8 cellular contexts compared by ENCODE assay signal in the genomic region with DNA sequence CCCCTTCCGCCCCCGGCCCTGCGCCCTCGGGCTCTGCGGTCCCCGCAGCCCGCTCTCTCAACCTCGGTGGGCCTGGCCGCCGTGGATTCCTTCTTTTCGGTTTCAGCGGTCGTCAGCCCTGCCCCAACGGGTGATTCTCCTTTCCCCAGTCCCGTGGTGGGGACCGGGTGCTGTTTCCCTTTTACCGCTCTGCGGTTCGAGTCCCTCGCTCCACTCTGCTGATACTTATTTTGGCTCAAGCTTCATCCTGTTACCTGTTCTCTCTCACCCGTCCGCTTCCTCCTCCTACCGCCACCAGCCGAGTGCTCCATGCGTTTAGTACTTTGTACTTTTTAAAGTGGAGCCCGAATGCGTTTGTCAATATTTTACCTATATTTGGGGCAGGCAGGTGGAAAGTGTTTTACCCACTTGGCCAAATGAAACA. TPM values are rescaled to one million over a fixed set of nuclear protein-coding genes. Genes with fewer than 3 reads are reported as not detected.
DNase-seq lines count a peak whose midpoint lies in the region; ATAC-seq and TF ChIP-seq lines count a peak whose summit lies in the region.

No MANE protein-coding gene starts in this region.

- H3K4me1 Mint-ChIP-seq in activated CD8-positive, alpha-beta T cell treated with anti-CD3 and anti-CD28 coated beads for 36 hours (ENCODE audit: low read depth): peaks cover 41% of the 10 kb centered on the region

- H3K4me1 ChIP-seq in A673 (ENCODE audit: insufficient read depth, low read length, poor library complexity, severe bottlenecking): peaks cover 10% of the 10 kb centered on the region

- H3K27me3 Mint-ChIP-seq in activated CD8-positive, alpha-beta T cell treated with anti-CD3 and anti-CD28 coated beads for 36 hours: no peaks in the 10 kb centered on the region

- peaks cover 18% of the 10 kb centered on the region for H3K36me3 ChIP-seq in A673 (ENCODE audit: insufficient read depth, low read length, poor library complexity, severe bottlenecking)

- H3K27ac ChIP-seq in A673 (ENCODE audit: low read depth, low read length, poor library complexity, severe bottlenecking): peak overlapping the region; percentile 97

- DNase-seq in A673 (ENCODE audit: low spot score) (no peak), germinal center (ENCODE audit: low spot score) (peak; percentile 50), skeletal muscle cell (ENCODE audit: low read depth) (no peak), occipital lobe (lab: John Stamatoyannopoulos, UW) (no peak), OCI-M2 (lab: John Stamatoyannopoulos, UW; ENCODE audit: unreplicated experiment) (no peak)
- peak; percentile 54 for DNase-seq in activated CD8-positive, alpha-beta T cell treated with anti-CD3 and anti-CD28 coated beads for 36 hours

- no TSS peak for BruUV-seq in A673 (replicated peaks; lab: Mats Ljungman, UMichigan)

- ATAC-seq in GM18502 (IDR thresholded peaks at IDR 0.05; ENCODE audit: poor library complexity, unreplicated experiment) (peak; percentile 16), HG03565 (IDR thresholded peaks at IDR 0.05; ENCODE audit: unreplicated experiment) (peak; percentile 2)
- ATAC-seq in activated CD8-positive, alpha-beta T cell treated with anti-CD3 and anti-CD28 coated beads for 36 hours: no peak

- H3K36me3 Mint-ChIP-seq in activated CD8-positive, alpha-beta T cell treated with anti-CD3 and anti-CD28 coated beads for 36 hours (ENCODE audit: low read depth): peaks cover 23% of the 10 kb centered on the region

- no peaks in the 10 kb centered on the region for H3K9me3 Mint-ChIP-seq in activated CD8-positive, alpha-beta T cell treated with anti-CD3 and anti-CD28 coated beads for 36 hours

- H3K27ac Mint-ChIP-seq in activated CD8-positive, alpha-beta T cell treated with anti-CD3 and anti-CD28 coated beads for 36 hours: peak overlapping the region; percentile 99

- intact Hi-C loops in A673 (cut with micrococcal nuclease; ENCODE audit: unreplicated experiment): loop anchor here (5.0 kb wide), 2 partner anchors 44 to 331 kb away; a partner anchor contains a TSS
- intact Hi-C loops in activated CD8-positive, alpha-beta T cell treated with anti-CD3 and anti-CD28 coated beads for 36 hours (cut with micrococcal nuclease): loop anchor here (5.0 to 10.0 kb wide), 2 partner anchors 44 to 906 kb away; a partner anchor contains a TSS

- peak overlapping the region; percentile 95 for H3K4me3 Mint-ChIP-seq in activated CD8-positive, alpha-beta T cell treated with anti-CD3 and anti-CD28 coated beads for 36 hours

- CTCF ChIA-PET in A673 (lab: Charles Lee): interaction anchor here (0.6 kb wide), 1 partner anchor 916 kb away, joined by 3 read pairs; no protein-coding TSS in a partner anchor
- CTCF ChIA-PET in activated CD8-positive, alpha-beta T cell treated with anti-CD3 and anti-CD28 coated beads for 36 hours (lab: Charles Lee): interaction anchor here (1.1 to 1.5 kb wide), 2 partner anchors 132 to 137 kb away, joined by 3 read pairs; no protein-coding TSS in a partner anchor

- peak overlapping the region; percentile 70 for H3K4me3 ChIP-seq in A673 (ENCODE audit: low read depth, low read length, poor library complexity, severe bottlenecking)
- peak overlapping the region; percentile 97 for H3K4me3 ChIP-seq in skeletal muscle cell (ENCODE audit: low read depth, low read length)

- H3K9me3 ChIP-seq in A673 (ENCODE audit: low read depth, low read length, poor library complexity, severe bottlenecking): no peaks in the 10 kb centered on the region

- POLR2A ChIA-PET in A673 (lab: Charles Lee; ENCODE audit: low non-redundant PET): no interaction called here
- POLR2A ChIA-PET in activated CD8-positive, alpha-beta T cell treated with anti-CD3 and anti-CD28 coated beads for 36 hours (lab: Charles Lee): interaction anchor here (0.5 to 3.6 kb wide), 5 partner anchors 10 to 77 kb away, joined by 3 to 28 read pairs (median 4); a partner anchor contains a TSS

- no peak for TF ChIP-seq CTCF in A673 (conservative IDR thresholded peaks at IDR 0.05; ENCODE audit: low read depth, low read length)
- no peak for TF ChIP-seq CTCF in activated CD8-positive, alpha-beta T cell treated with anti-CD3 and anti-CD28 coated beads for 36 hours (IDR thresholded peaks at IDR 0.05)

- H3K27me3 ChIP-seq in A673 (replicated peaks; ENCODE audit: insufficient read depth, low read depth, low read length, poor library complexity): no peaks in the 10 kb centered on the region

RNA-seq across cellular contexts. Expression of a gene that starts 0.6 kb away (rescaled TPM):
- total RNA-seq in A673 (2021) (72.9 and 76.9 TPM in 2 replicates), occipital lobe (18.6 TPM)
- 10 to 100 TPM; 53.7 to 54.8 TPM for total RNA-seq in activated CD8-positive, alpha-beta T cell treated with anti-CD3 and anti-CD28 coated beads for 36 hours

RNA-seq across cellular contexts. Expression of a gene that starts 10.9 kb away (rescaled TPM):
- 23.4 and 26.8 TPM in 2 replicates for total RNA-seq in A673 (2021)
- 10 to 100 TPM; 16.2 to 16.9 TPM for total RNA-seq in activated CD8-positive, alpha-beta T cell treated with anti-CD3 and anti-CD28 coated beads for 36 hours
- total RNA-seq in occipital lobe: 15.1 TPM

RNA-seq across cellular contexts. Expression of a gene that starts 18.8 kb away (rescaled TPM):
- total RNA-seq in A673 (2021) (0.20 TPM in 1 of 2 replicates, not detected in the other), occipital lobe (3.6 TPM)
- total RNA-seq in activated CD8-positive, alpha-beta T cell treated with anti-CD3 and anti-CD28 coated beads for 36 hours: under 1 TPM; 0.43 to 0.54 TPM

RNA-seq across cellular contexts. Expression of a gene that starts 43.5 kb away (rescaled TPM):
- 35.4 and 43.6 TPM in 2 replicates for total RNA-seq in A673 (2021)
- 10 to 100 TPM in 1 of 2 experiments, 1 to 10 TPM in 1; 9.1 to 10.3 TPM for total RNA-seq in activated CD8-positive, alpha-beta T cell treated with anti-CD3 and anti-CD28 coated beads for 36 hours
- 27.1 TPM for total RNA-seq in occipital lobe

RNA-seq across cellular contexts. Expression of a gene that starts 43.9 kb away (rescaled TPM):
- 166 and 186 TPM in 2 replicates for total RNA-seq in A673 (2021)
- total RNA-seq in activated CD8-positive, alpha-beta T cell treated with anti-CD3 and anti-CD28 coated beads for 36 hours: 10 to 100 TPM; 53.1 to 58.6 TPM
- total RNA-seq in occipital lobe: 44.6 TPM

Comparison
In these comparisons a context has a peak if more than half of its experiments do, and no peak if none do; other contexts are left out.
1. DNase-seq: peak in activated CD8-positive, alpha-beta T cell treated with anti-CD3 and anti-CD28 coated beads for 36 hours (single experiment) and germinal center (single experiment); none in A673 (single experiment), skeletal muscle cell (single experiment), occipital lobe (single experiment) and OCI-M2 (single experiment).